In the genomic region with DNA sequence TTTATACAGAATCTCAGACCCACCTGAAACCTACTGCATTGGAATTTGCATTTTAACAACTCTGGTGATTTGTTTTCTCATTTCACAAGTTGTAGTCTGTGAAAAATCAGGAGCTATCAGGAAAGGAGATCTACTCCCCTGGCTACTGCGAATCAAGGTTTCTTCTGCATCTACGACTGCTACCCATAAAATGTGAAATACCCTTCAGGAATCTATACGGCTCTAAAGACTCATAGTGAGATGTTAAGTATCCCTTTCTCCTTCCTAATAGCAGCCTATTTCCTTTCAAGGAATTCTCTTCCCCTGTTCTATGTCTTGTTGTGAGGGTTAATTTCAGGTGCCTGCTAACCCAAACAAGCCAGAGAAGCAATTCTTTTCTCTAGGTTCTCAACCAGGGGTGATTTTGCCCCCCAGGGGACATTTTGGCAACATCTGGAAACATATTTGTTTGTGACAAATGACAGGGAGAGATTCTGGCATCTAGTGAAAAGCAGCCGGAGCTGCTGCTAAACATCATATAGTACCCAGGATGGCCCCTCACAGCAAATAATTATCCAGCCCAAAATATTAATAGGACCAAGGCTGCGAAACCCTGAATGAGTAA, we compare ENCODE assay signal across 1 cellular context.
TF ChIP-seq lines count a peak whose summit lies in the region.

No MANE protein-coding gene starts in this region.

TF ChIP-seq in WTC11, 78 proteins besides CTCF, POLR2A, EP300 and RAD21 (continued from another document):
- TF ChIP-seq, protein P1, sequence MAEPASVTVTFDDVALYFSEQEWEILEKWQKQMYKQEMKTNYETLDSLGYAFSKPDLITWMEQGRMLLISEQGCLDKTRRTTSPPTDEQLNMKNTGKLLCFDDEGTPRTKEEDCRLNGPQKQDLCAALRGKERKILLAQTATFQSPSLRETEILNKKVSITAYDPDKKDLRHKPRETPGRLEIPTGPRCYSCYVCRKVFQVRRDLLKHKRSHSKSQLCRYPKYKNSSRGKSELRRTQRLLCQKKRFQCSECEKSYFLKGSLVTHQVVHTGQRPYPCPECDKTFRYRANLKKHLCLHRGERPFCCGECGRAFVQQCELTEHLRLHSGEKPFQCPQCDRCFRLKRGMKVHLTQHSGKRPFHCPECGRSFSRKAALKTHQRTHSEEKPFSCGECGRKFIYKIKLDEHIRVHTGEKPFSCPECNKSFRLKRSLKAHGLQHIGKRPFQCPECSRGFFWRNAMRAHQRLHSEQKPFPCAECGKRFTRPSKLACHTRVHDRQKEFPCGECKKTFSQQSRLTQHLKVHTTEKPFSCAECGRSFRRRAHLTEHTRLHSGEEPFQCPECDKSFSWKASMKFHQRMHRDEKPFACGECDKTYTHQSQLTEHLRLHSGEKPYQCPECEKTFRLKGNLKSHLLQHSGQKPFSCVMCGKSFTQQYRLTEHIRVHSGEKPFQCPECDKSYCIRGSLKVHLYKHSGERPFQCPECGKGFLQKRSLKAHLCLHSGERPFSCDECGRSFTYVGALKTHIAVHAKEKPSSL (CRISPR knock-in tag; conservative IDR thresholded peaks at IDR 0.05), result no peak
